21 cellular contexts compared by ENCODE assay signal in the genomic region with DNA sequence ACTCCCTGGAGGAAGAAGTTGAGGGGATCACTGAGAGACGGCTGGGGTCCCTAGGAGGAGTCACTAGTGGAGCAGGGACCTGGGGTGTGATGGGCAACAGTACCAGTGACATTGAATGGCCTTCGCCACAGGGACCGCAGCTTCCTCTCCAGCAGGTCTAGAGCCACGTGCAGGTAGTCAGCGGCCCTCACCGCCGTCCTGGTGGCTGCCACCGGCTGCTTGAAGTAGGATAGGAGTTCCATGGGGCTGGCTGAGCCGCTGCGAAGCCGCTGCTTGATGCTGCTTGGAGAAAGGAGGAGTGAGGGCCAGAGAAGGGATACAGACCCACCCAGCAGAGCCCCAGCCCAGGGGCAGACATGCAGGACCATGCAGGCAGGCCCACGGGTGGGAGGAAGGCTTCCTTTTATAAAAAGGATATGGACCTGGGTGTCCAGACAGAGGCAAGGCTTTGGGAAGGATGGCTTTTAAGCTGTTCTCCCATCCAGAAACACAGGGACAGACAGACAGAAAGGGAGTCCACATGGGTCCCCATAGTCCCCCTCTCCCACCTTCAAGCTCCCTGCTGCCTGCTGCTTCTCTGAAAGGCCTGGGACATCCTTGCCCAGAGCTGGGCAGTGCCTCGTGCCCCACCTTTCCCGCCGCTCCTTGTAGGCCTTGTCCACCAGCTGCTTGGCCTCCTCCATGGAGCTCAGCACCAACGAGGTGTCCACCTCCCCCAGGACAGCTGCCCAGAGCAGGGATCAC. TPM values are rescaled to one million over a fixed set of nuclear protein-coding genes. Genes with fewer than 3 reads are reported as not detected.
DNase-seq lines count a peak whose midpoint lies in the region; ATAC-seq, FAIRE-seq and TF ChIP-seq lines count a peak whose summit lies in the region.
"Had no signal": no experiment of that assay in that cellular context is flagged by ENCODE, and none has a peak within 500 bp of the region (broad histone marks: within the 10 kb centered on the region; RNA-seq: fewer than 3 reads in every experiment).

No MANE protein-coding gene starts in this region.

- no peaks in the 10 kb centered on the region; a peak in 1 of 4 replicates for H3K4me1 ChIP-seq in SK-N-SH (ENCODE audit: control insufficient read depth in 1 of 2, insufficient read depth in 2 of 2, low read depth in 1 of 2, low read length in 1 of 2)
- H3K4me1 ChIP-seq: A549 had no signal

- no peaks in the 10 kb centered on the region for H3K36me3 Mint-ChIP-seq in activated T-cell treated with anti-CD3 and anti-CD28 coated beads, Interleukin-2, amount 50 U/mL, for 72 hours (ENCODE audit: insufficient read depth in 2 of 2)
- H3K36me3 Mint-ChIP-seq: stimulated activated memory B cell treated with anti-CD40 and anti-IgM and Interleukin-4, amounts not matched to agents 10 μg/mL and 1 μg/mL and 100 μg/mL, for 72 hours; type B pancreatic cell had no signal

- H3K27ac Mint-ChIP-seq in activated T-cell treated with anti-CD3 and anti-CD28 coated beads, Interleukin-2, amount 50 U/mL, for 72 hours: no peak overlapping the region
- H3K27ac Mint-ChIP-seq: stimulated activated memory B cell treated with anti-CD40 and anti-IgM and Interleukin-4, amounts not matched to agents 10 μg/mL and 1 μg/mL and 100 μg/mL, for 72 hours; type B pancreatic cell had no signal

- H3F3A ChIP-seq in SK-N-SH (replicated peaks; ENCODE audit: insufficient read depth): no peaks in the 10 kb centered on the region

- peaks cover 32% of the 10 kb centered on the region for H3K27me3 Mint-ChIP-seq in activated T-cell treated with anti-CD3 and anti-CD28 coated beads, Interleukin-2, amount 50 U/mL, for 72 hours (ENCODE audit: low read depth)

- WGBS in SK-N-SH (ENCODE audit: low lambda C conversion rate): 57% methylated on average over 16 of the region's 16 CpGs

- no peak for ATAC-seq in SK-N-SH treated with all-trans-retinoic acid at 6 μM for 48 hours
- ATAC-seq in activated T-cell treated with anti-CD3 and anti-CD28 coated beads, Interleukin-2, amount 50 U/mL, for 72 hours (replicated peaks in 1 of 2): no peak
- ATAC-seq in HG02763 (IDR thresholded peaks at IDR 0.05; ENCODE audit: unreplicated experiment): no peak
- ATAC-seq: stimulated activated memory B cell treated with anti-CD40 and anti-IgM and Interleukin-4, amounts not matched to agents 10 μg/mL and 1 μg/mL and 100 μg/mL, for 72 hours had no signal

- DNase-seq in SK-N-SH (peak; percentile 35), GM12891 (ENCODE audit: insufficient read length, low spot score) (no peak), coronary artery (ENCODE audit: low spot score) (no peak), posterior vena cava (ENCODE audit: low spot score) (peak; percentile 75)
- DNase-seq in activated T-cell treated with anti-CD3 and anti-CD28 coated beads, Interleukin-2, amount 50 U/mL, for 72 hours: no peak
- DNase-seq in stimulated activated CD4-positive, alpha-beta T cell treated with anti-CD3 and anti-CD28 coated beads, Interleukin-4, amount 100 ng/mL, for 4 hours: no peak
- DNase-seq: activated CD4-positive, alpha-beta T cell treated with anti-CD3 and anti-CD28 coated beads, Interleukin-2, amount 50 U/mL, for 1 hour; cortex of kidney; IMR-90; mesendoderm; NCI-H1436; NK-92 treated with Interleukin-12 subunit alpha and Interleukin-12 subunit beta, amount 100 ng/mL, for 24 hours; nucleus accumbens; T1000 had no signal

- no peak overlapping the region for H3K27ac ChIP-seq in SK-N-SH (ENCODE audit: low read depth in 2 of 2, low read length in 1 of 2)
- no peak overlapping the region for H3K27ac ChIP-seq in coronary artery
- H3K27ac ChIP-seq: A549 had no signal

- no peaks in the 10 kb centered on the region for H3K4me1 Mint-ChIP-seq in activated T-cell treated with anti-CD3 and anti-CD28 coated beads, Interleukin-2, amount 50 U/mL, for 72 hours (ENCODE audit: low read depth)
- H3K4me1 Mint-ChIP-seq: stimulated activated memory B cell treated with anti-CD40 and anti-IgM and Interleukin-4, amounts not matched to agents 10 μg/mL and 1 μg/mL and 100 μg/mL, for 72 hours had no signal

- no peak for TF ChIP-seq POLR2A in GM12891 (IDR thresholded peaks at IDR 0.05; ENCODE audit: low read depth, low read length)

- no peaks in the 10 kb centered on the region for H3K9me2 ChIP-seq in SK-N-SH

- H3K4me3 ChIP-seq in SK-N-SH (ENCODE audit: low read depth in 2 of 2, low read length in 1 of 2) (no peak overlapping the region), coronary artery (peak overlapping the region; percentile 60)
- H3K4me3 ChIP-seq: A549 had no signal

- no peak for TF ChIP-seq RAD21 in SK-N-SH (IDR thresholded peaks at IDR 0.05; ENCODE audit: low read length)

- TF ChIP-seq CTCF in SK-N-SH (IDR thresholded peaks at IDR 0.05): no peak
- TF ChIP-seq CTCF in coronary artery (IDR thresholded peaks at IDR 0.05): no peak

- no peaks in the 10 kb centered on the region for H4K20me1 ChIP-seq in SK-N-SH (ENCODE audit: insufficient read depth)

- H2AFZ ChIP-seq in SK-N-SH (ENCODE audit: low read depth): no peak overlapping the region

- intact Hi-C loops in posterior vena cava (cut with DNase I): no loop called here

- H3K9ac ChIP-seq in SK-N-SH: no peak overlapping the region

- H3K79me2 ChIP-seq in SK-N-SH (ENCODE audit: insufficient read depth): no peaks in the 10 kb centered on the region

- no peak overlapping the region for H3K4me2 ChIP-seq in SK-N-SH
- H3K4me2 ChIP-seq: A549 had no signal

- CTCF ChIA-PET in SK-N-SH (lab: Yijun Ruan, JAX): interaction anchor here (0.7 to 2.7 kb wide), 8 partner anchors 9 to 399 kb away, joined by 3 to 8 read pairs (median 3); a partner anchor contains a TSS

- no peaks in the 10 kb centered on the region for H3K9me3 Mint-ChIP-seq in activated T-cell treated with anti-CD3 and anti-CD28 coated beads, Interleukin-2, amount 50 U/mL, for 72 hours
- H3K9me3 Mint-ChIP-seq: stimulated activated memory B cell treated with anti-CD40 and anti-IgM and Interleukin-4, amounts not matched to agents 10 μg/mL and 1 μg/mL and 100 μg/mL, for 72 hours; type B pancreatic cell had no signal

- no peak for FAIRE-seq in GM12891 (lab: Jason Lieb, UNC)
- FAIRE-seq: A549, GM18507 had no signal

- H3K27me3 ChIP-seq in SK-N-SH (ENCODE audit: insufficient read depth): peaks cover 32% of the 10 kb centered on the region

- H3K4me3 Mint-ChIP-seq in activated T-cell treated with anti-CD3 and anti-CD28 coated beads, Interleukin-2, amount 50 U/mL, for 72 hours: no peak overlapping the region
- H3K4me3 Mint-ChIP-seq: stimulated activated memory B cell treated with anti-CD40 and anti-IgM and Interleukin-4, amounts not matched to agents 10 μg/mL and 1 μg/mL and 100 μg/mL, for 72 hours; type B pancreatic cell had no signal

- POLR2A ChIA-PET in SK-N-SH (lab: Yijun Ruan, JAX): no interaction called here

- H3K36me3 ChIP-seq in SK-N-SH (replicated peaks in 1 of 2; ENCODE audit: control insufficient read depth in 1 of 2, insufficient read depth in 2 of 2, low read length in 1 of 2): no peaks in the 10 kb centered on the region

- H3K9me3 ChIP-seq in SK-N-SH: no peaks in the 10 kb centered on the region
- H3K9me3 ChIP-seq: A549 had no signal

- TF ChIP-seq EP300 in SK-N-SH (IDR thresholded peaks at IDR 0.05; ENCODE audit: borderline replicate concordance in 1 of 2, low read depth in 1 of 2, low read length in 1 of 2): no peak

TF ChIP-seq in SK-N-SH, 30 proteins besides CTCF, POLR2A, EP300 and RAD21:
- TF ChIP-seq FOXJ3 (CRISPR knock-in tag; IDR thresholded peaks at IDR 0.05) (no peak), POLR2AphosphoS5 (IDR thresholded peaks at IDR 0.05; ENCODE audit: low read depth, low read length) (no peak), YY1 (IDR thresholded peaks at IDR 0.05; ENCODE audit: low read depth) (no peak), NFIC (IDR thresholded peaks at IDR 0.05; ENCODE audit: borderline replicate concordance) (no peak)

TF ChIP-seq in SK-N-SH treated with all-trans-retinoic acid at 6 μM for 48 hours, 23 proteins besides CTCF, POLR2A, EP300 and RAD21 (continues in another document):
- TF ChIP-seq RARB (CRISPR knock-in tag; IDR thresholded peaks at IDR 0.05): no peak
- no peak for TF ChIP-seq TOX (CRISPR knock-in tag; IDR thresholded peaks at IDR 0.05; ENCODE audit: borderline replicate concordance)
- no peak for TF ChIP-seq ZC3H10 (CRISPR knock-in tag; IDR thresholded peaks at IDR 0.05)
- TF ChIP-seq BACH2 (CRISPR knock-in tag; IDR thresholded peaks at IDR 0.05; ENCODE audit: borderline replicate concordance): no peak

TF ChIP-seq in GM12891, 5 proteins besides CTCF, POLR2A, EP300 and RAD21:
- TF ChIP-seq PAX5 (IDR thresholded peaks at IDR 0.05; ENCODE audit: insufficient read depth, low read length, severe bottlenecking) (no peak), POU2F2 (IDR thresholded peaks at IDR 0.05; ENCODE audit: low read depth, low read length) (no peak), TAF1 (IDR thresholded peaks at IDR 0.05; ENCODE audit: low read depth, low read length) (no peak), SPI1 (IDR thresholded peaks at IDR 0.05; ENCODE audit: low read depth, low read length) (0 out of 2 replicates have a peak, but pooled peaks have one; percentile 3), POLR2AphosphoS5 (IDR thresholded peaks at IDR 0.05; ENCODE audit: low read depth, low read length) (no peak)

RNA-seq across cellular contexts. Expression of a gene that starts 0.8 kb away (rescaled TPM):
- polyA plus RNA-seq in SK-N-SH (2012; rRNA removed): not detected in 2 replicates
- polyA plus RNA-seq in SK-N-SH (2012; cell fraction: cytosol; rRNA removed): not detected in 2 replicates
- not detected in 2 replicates for polyA plus RNA-seq in SK-N-SH (2012; cell fraction: nucleus; rRNA removed)
- polyA plus RNA-seq in GM12891 (2012; ENCODE audit: low read depth, missing spikeins): 0.15 TPM
- total RNA-seq in posterior vena cava: under 1 TPM; 0.74 to 0.86 TPM
- total RNA-seq in activated T-cell treated with anti-CD3 and anti-CD28 coated beads, Interleukin-2, amount 50 U/mL, for 72 hours: under 1 TPM in 1 of 2 donors, not detected in 1; 0.09 TPM
- total RNA-seq: IMR-90 had no signal
- polyA plus RNA-seq: A549, IMR-90 had no signal

RNA-seq across cellular contexts. Expression of a gene that starts 41.5 kb away (rescaled TPM):
- polyA plus RNA-seq in SK-N-SH (2012; rRNA removed): 0.02 TPM in 1 of 2 replicates, not detected in the other
- polyA plus RNA-seq in SK-N-SH (2012; cell fraction: cytosol; rRNA removed): 0.05 TPM in 1 of 2 replicates, not detected in the other
- polyA plus RNA-seq in SK-N-SH (2012; cell fraction: nucleus; rRNA removed): not detected in 2 replicates
- 0.40 TPM for polyA plus RNA-seq in GM12891 (2012; ENCODE audit: low read depth, missing spikeins)
- not detected for total RNA-seq in posterior vena cava
- under 1 TPM; 0.12 to 0.31 TPM for total RNA-seq in activated T-cell treated with anti-CD3 and anti-CD28 coated beads, Interleukin-2, amount 50 U/mL, for 72 hours
- total RNA-seq: IMR-90 had no signal
- polyA plus RNA-seq: A549, esophagus, IMR-90 had no signal

RNA-seq across cellular contexts. Expression of a gene that starts 48.7 kb away (rescaled TPM):
- 0.79 and 1.9 TPM in 2 replicates for polyA plus RNA-seq in SK-N-SH (2012; rRNA removed)
- 0.28 and 0.97 TPM in 2 replicates for polyA plus RNA-seq in SK-N-SH (2012; cell fraction: cytosol; rRNA removed)
- polyA plus RNA-seq in SK-N-SH (2012; cell fraction: nucleus; rRNA removed): 4.8 and 8.3 TPM in 2 replicates
- 11.0 TPM for polyA plus RNA-seq in GM12891 (2012; ENCODE audit: low read depth, missing spikeins)
- total RNA-seq in posterior vena cava: 1 to 10 TPM; 8.2 to 10.0 TPM
- total RNA-seq in activated T-cell treated with anti-CD3 and anti-CD28 coated beads, Interleukin-2, amount 50 U/mL, for 72 hours: 10 to 100 TPM; 42.3 to 55.3 TPM
- polyA plus RNA-seq: A549 had no signal

Comparison
In these comparisons a context has a peak if more than half of its experiments do, and no peak if none do; other contexts are left out.
1. DNase-seq: peak in SK-N-SH (single experiment) and posterior vena cava (single experiment); none in GM12891 (single experiment), coronary artery (single experiment), activated T-cell treated with anti-CD3 and anti-CD28 coated beads, Interleukin-2, amount 50 U/mL, for 72 hours (0 of 2) and stimulated activated CD4-positive, alpha-beta T cell treated with anti-CD3 and anti-CD28 coated beads, Interleukin-4, amount 100 ng/mL, for 4 hours (0 of 2).